In genomic region chr10:116521424-116522305, GRCh38 we compare ENCODE assay signal across 9 cellular contexts. TPM values are rescaled to one million over a fixed set of nuclear protein-coding genes. Genes with fewer than 3 reads are reported as not detected.
A peak's percentile ranks its signal among the peaks of the same experiment; 100 is the strongest.
DNase-seq lines count a peak whose midpoint lies in the region; ATAC-seq, FAIRE-seq and TF ChIP-seq lines count a peak whose summit lies in the region.
"Had no signal": no experiment of that assay in that cellular context is flagged by ENCODE, and none has a peak within 500 bp of the region (broad histone marks: within the 10 kb centered on the region; RNA-seq: fewer than 3 reads in every experiment).

No MANE protein-coding gene starts in this region.

- H3K4me1 Mint-ChIP-seq in activated CD4-positive, alpha-beta T cell treated with anti-CD3 and anti-CD28 coated beads for 36 hours: no peaks in the 10 kb centered on the region
- no peaks in the 10 kb centered on the region for H3K4me1 Mint-ChIP-seq in GM23338

- H3K4me3 Mint-ChIP-seq in activated CD4-positive, alpha-beta T cell treated with anti-CD3 and anti-CD28 coated beads for 36 hours: no peak overlapping the region
- H3K4me3 Mint-ChIP-seq in GM23338: no peak overlapping the region

- H3K27ac ChIP-seq in GM23338 (ENCODE audit: low read depth) (no peak overlapping the region), K562 (ENCODE audit: extremely low read depth, low read depth, low read length) (no peak overlapping the region), HepG2 (ENCODE audit: extremely low read length, insufficient read depth, low read length) (no peak overlapping the region)

- no peaks in the 10 kb centered on the region for H3F3A ChIP-seq in GM23338 (replicated peaks; ENCODE audit: low read depth)

- no TSS peak for BruUV-seq in K562 (replicated peaks; lab: Mats Ljungman, UMichigan)
- no TSS peak for BruUV-seq in HepG2 (replicated peaks; lab: Mats Ljungman, UMichigan)

- H2AFZ ChIP-seq in GM23338 (no peak overlapping the region), K562 (ENCODE audit: low read depth, low read length) (no peak overlapping the region), HepG2 (ENCODE audit: low read length) (no peak overlapping the region)

- peak; percentile 66 to 93 for TF ChIP-seq CTCF in GM23338 (conservative IDR thresholded peaks at IDR 0.05; ENCODE audit: low read depth in 2 of 2)
- TF ChIP-seq CTCF in K562 (IDR thresholded peaks at IDR 0.05 in 2 of 3, conservative IDR thresholded peaks at IDR 0.05 in 1 of 3; ENCODE audit: insufficient read depth in 2 of 3, low read depth in 1 of 3, low read length in 3 of 3): peak in 2 of 3 experiments; percentile 14 to 61; a peak in 4 of 6 replicates
- peak; percentile 49 for TF ChIP-seq CTCF in HepG2 (CRISPR knock-in tag; IDR thresholded peaks at IDR 0.05)

- H3K36me3 Mint-ChIP-seq in activated CD4-positive, alpha-beta T cell treated with anti-CD3 and anti-CD28 coated beads for 36 hours (ENCODE audit: low read depth): no peaks in the 10 kb centered on the region
- H3K36me3 Mint-ChIP-seq in GM23338 (ENCODE audit: low read depth): no peaks in the 10 kb centered on the region

- intact Hi-C loops in activated CD4-positive, alpha-beta T cell treated with anti-CD3 and anti-CD28 coated beads for 36 hours (cut with DNase I, micrococcal nuclease): loop anchor here in 1 of 2 experiments (1.0 kb wide), 1 partner anchor 77 kb away; no protein-coding TSS in a partner anchor
- intact Hi-C loops in K562 (cut with micrococcal nuclease) (loop anchor here (1.0 kb wide), 1 partner anchor 77 kb away; no protein-coding TSS in a partner anchor), HepG2 (cut with micrococcal nuclease; ENCODE audit: unreplicated experiment) (loop anchor here (2.0 kb wide), 1 partner anchor 51 kb away; no protein-coding TSS in a partner anchor)

- in situ Hi-C loops in K562 (cut with MboI): no loop called here
- in situ Hi-C loops in HepG2 (cut with HindIII; ENCODE audit: extremely low pct_ligation_motif_present, low pct_unique_long_range_greater_than_20kb): no loop called here

- TF ChIP-seq EP300 in K562 (IDR thresholded peaks at IDR 0.05; ENCODE audit: low read length) (no peak), HepG2 (IDR thresholded peaks at IDR 0.05; ENCODE audit: low read depth in 2 of 2, low read length in 2 of 2) (no peak), HepG2 (CRISPR knock-in tag; IDR thresholded peaks at IDR 0.05; ENCODE audit: borderline replicate concordance) (no peak)

- no peak for TF ChIP-seq POLR2A in K562 (conservative IDR thresholded peaks at IDR 0.05)
- no peak for TF ChIP-seq POLR2A in HepG2 (IDR thresholded peaks at IDR 0.05; ENCODE audit: insufficient read depth in 1 of 2, low read depth in 2 of 2, low read length in 2 of 2)

- no peaks in the 10 kb centered on the region for H3K9me1 ChIP-seq in K562 (ENCODE audit: control insufficient read depth, insufficient read depth, low read length)

- DNase-seq in activated CD4-positive, alpha-beta T cell treated with anti-CD3 and anti-CD28 coated beads for 36 hours: peak; percentile 47
- no peak for DNase-seq in activated CD4-positive, alpha-beta T cell treated with anti-CD3 and anti-CD28 coated beads, Interleukin-2, amount 50 U/mL, for 4 hours
- peak; percentile 72 for DNase-seq in GM23338 (ENCODE audit: low spot score)
- DNase-seq in NAMALWA (ENCODE audit: low spot score): peak; percentile 64
- peak; percentile 13 to 33 (median 24) for DNase-seq in K562 (ENCODE audit: extremely low read depth in 1 of 4, low spot score in 3 of 4)
- peak; percentile 28 for DNase-seq in HepG2 (ENCODE audit: low spot score)
- DNase-seq in urothelium cell line (ENCODE audit: low spot score): peak; percentile 29
- no peak for DNase-seq in NCI-H1930 (lab: John Stamatoyannopoulos, UW)

- no peaks in the 10 kb centered on the region for H3K9me3 Mint-ChIP-seq in activated CD4-positive, alpha-beta T cell treated with anti-CD3 and anti-CD28 coated beads for 36 hours (ENCODE audit: low read depth)
- no peaks in the 10 kb centered on the region for H3K9me3 Mint-ChIP-seq in GM23338

- H3K9me2 ChIP-seq in GM23338 (ENCODE audit: insufficient read depth): no peaks in the 10 kb centered on the region; the same call in 1 of the 2 replicates

- H3K36me3 ChIP-seq in GM23338 (ENCODE audit: insufficient read depth) (no peaks in the 10 kb centered on the region), K562 (ENCODE audit: control insufficient read depth, insufficient read depth, low read length) (no peaks in the 10 kb centered on the region), HepG2 (replicated peaks in 1 of 2; ENCODE audit: control insufficient read depth in 1 of 2, insufficient read depth in 2 of 2, low read length in 2 of 2) (no peaks in the 10 kb centered on the region)

- ATAC-seq in activated CD4-positive, alpha-beta T cell treated with anti-CD3 and anti-CD28 coated beads for 36 hours: no peak
- ATAC-seq in GM23338 (peak; percentile 27; the same call in 1 of the 3 replicates), K562 (no peak), HepG2 (no peak)

- no peak overlapping the region for H3K27ac Mint-ChIP-seq in activated CD4-positive, alpha-beta T cell treated with anti-CD3 and anti-CD28 coated beads for 36 hours
- no peak overlapping the region for H3K27ac Mint-ChIP-seq in GM23338

- H3K9me3 ChIP-seq in K562 (replicated peaks; ENCODE audit: control insufficient read depth, insufficient read depth, low read depth, low read length) (no peaks in the 10 kb centered on the region), HepG2 (ENCODE audit: low read length) (no peaks in the 10 kb centered on the region)

- POLR2A ChIA-PET in activated CD4-positive, alpha-beta T cell treated with anti-CD3 and anti-CD28 coated beads for 36 hours (lab: Charles Lee): no interaction called here
- POLR2A ChIA-PET in K562 (lab: Yijun Ruan, JAX): no interaction called here
- POLR2A ChIA-PET in HepG2 (lab: Yijun Ruan, JAX): no interaction called here

- H3K27me3 Mint-ChIP-seq in activated CD4-positive, alpha-beta T cell treated with anti-CD3 and anti-CD28 coated beads for 36 hours: peaks cover 4% of the 10 kb centered on the region
- H3K27me3 Mint-ChIP-seq in GM23338 (ENCODE audit: insufficient read depth, low read depth, poor library complexity): no peaks in the 10 kb centered on the region

- H3K79me2 ChIP-seq in GM23338 (replicated peaks; ENCODE audit: insufficient read depth) (no peaks in the 10 kb centered on the region), K562 (ENCODE audit: control insufficient read depth, insufficient read depth, low read length) (no peaks in the 10 kb centered on the region), HepG2 (ENCODE audit: insufficient read depth, low read length) (no peaks in the 10 kb centered on the region)

- peak; percentile 30 to 32 for TF ChIP-seq RAD21 in K562 (CRISPR knock-in tag; conservative IDR thresholded peaks at IDR 0.05 in 1 of 2, IDR thresholded peaks at IDR 0.05 in 1 of 2)
- no peak for TF ChIP-seq RAD21 in HepG2 (CRISPR knock-in tag; IDR thresholded peaks at IDR 0.05)

- FAIRE-seq in K562 (lab: Jason Lieb, UNC): no peak
- no peak for FAIRE-seq in HepG2 (lab: Jason Lieb, UNC)
- no peak for FAIRE-seq in urothelium cell line (lab: Jason Lieb, UNC)
- FAIRE-seq: GM18507 had no signal

- CTCF ChIA-PET in activated CD4-positive, alpha-beta T cell treated with anti-CD3 and anti-CD28 coated beads for 36 hours (lab: Charles Lee): interaction anchor here (0.6 to 2.0 kb wide), 9 partner anchors 9 to 266 kb away, joined by 3 to 7 read pairs (median 4); no protein-coding TSS in a partner anchor
- CTCF ChIA-PET in K562 (lab: Yijun Ruan, JAX; ENCODE audit: low intra/inter-chr PET ratio) (interaction anchor here (0.9 to 1.3 kb wide), 2 partner anchors 51 to 77 kb away, joined by 3 to 8 read pairs; no protein-coding TSS in a partner anchor), HepG2 (lab: Yijun Ruan, JAX; ENCODE audit: low intra/inter-chr PET ratio, low total read pairs) (interaction anchor here (0.8 kb wide), 1 partner anchor 78 kb away, joined by 3 read pairs; no protein-coding TSS in a partner anchor)

- H3K4me2 ChIP-seq in GM23338: no peak overlapping the region
- no peak overlapping the region for H3K4me2 ChIP-seq in K562 (ENCODE audit: insufficient read depth, low read length)
- H3K4me2 ChIP-seq in HepG2 (ENCODE audit: low read depth, low read length): no peak overlapping the region

- no peaks in the 10 kb centered on the region for H3K27me3 ChIP-seq in GM23338 (ENCODE audit: insufficient read depth)
- H3K27me3 ChIP-seq in K562 (ENCODE audit: control insufficient read depth in 2 of 2, insufficient read depth in 2 of 2, low read length in 2 of 2): no peaks in the 10 kb centered on the region
- H3K27me3 ChIP-seq in HepG2 (ENCODE audit: control insufficient read depth in 1 of 2, insufficient read depth in 2 of 2, low read length in 2 of 2): no peaks in the 10 kb centered on the region; a peak in 1 of 5 replicates

- under 1% methylated on average over 10 of the region's 10 CpGs for WGBS in K562 (ENCODE audit: insufficient coverage, low coverage, missing lambda C conversion rate)
- WGBS in HepG2 (ENCODE audit: low lambda C conversion rate): 2% methylated on average over 10 of the region's 10 CpGs

- H3K4me3 ChIP-seq in GM23338 (no peak overlapping the region), K562 (no peak overlapping the region), HepG2 (replicated peaks in 1 of 3; ENCODE audit: insufficient read depth in 1 of 3, low read depth in 2 of 3, low read length in 3 of 3) (no peak overlapping the region)

- H4K20me1 ChIP-seq in GM23338 (replicated peaks; ENCODE audit: insufficient read depth) (no peaks in the 10 kb centered on the region), K562 (replicated peaks; ENCODE audit: control insufficient read depth, insufficient read depth, low read length) (no peaks in the 10 kb centered on the region), HepG2 (ENCODE audit: insufficient read depth, low read length) (no peaks in the 10 kb centered on the region)

- H3K4me1 ChIP-seq in GM23338 (ENCODE audit: insufficient read depth) (no peaks in the 10 kb centered on the region), K562 (replicated peaks in 1 of 2; ENCODE audit: control insufficient read depth in 2 of 2, insufficient read depth in 2 of 2, low read length in 2 of 2) (no peaks in the 10 kb centered on the region), HepG2 (ENCODE audit: insufficient read depth, low read length) (no peaks in the 10 kb centered on the region)

- no peak overlapping the region for H3K9ac ChIP-seq in K562 (ENCODE audit: insufficient read depth in 1 of 2, low read depth in 2 of 2, low read length in 2 of 2)
- H3K9ac ChIP-seq in HepG2 (ENCODE audit: insufficient read depth, low read depth, low read length): no peak overlapping the region

RNA-seq across cellular contexts. Expression of gene PNLIP, which starts 24.1 kb away (rescaled TPM):
- not detected for total RNA-seq in activated CD4-positive, alpha-beta T cell treated with anti-CD3 and anti-CD28 coated beads for 36 hours
- not detected in 2 replicates for total RNA-seq in GM23338 (2014; rRNA removed; shearing (Covaris generic))
- polyA plus RNA-seq in GM23338 (2016; fragmentation: Nextera tagmentation; extraction: Ambion mirVana) (not detected in 2 replicates), K562 (2011; rRNA removed) (not detected in 2 replicates), K562 (2014; fragmentation: Illumina TruSeq; extraction: Trizol) (not detected in 2 replicates), K562 (2014; fragmentation: Nextera tagmentation; extraction: Ambion mirVana) (not detected), K562 (2014; rRNA removed) (not detected in 2 replicates), HepG2 (2011; rRNA removed) (not detected in 2 replicates)
- total RNA-seq in K562 (2011; cell fraction: chromatin; rRNA removed; ENCODE audit: low replicate concordance): not detected in 2 replicates
- total RNA-seq in K562 (2011; cell fraction: nucleolus; rRNA removed): not detected in 2 replicates
- not detected in 2 replicates for total RNA-seq in K562 (2011; cell fraction: nucleoplasm; rRNA removed)
- total RNA-seq in K562 (2014; rRNA removed) (not detected in 2 replicates), K562 (2014; rRNA removed; fragmentation: Illumina TruSeq; extraction: Trizol) (not detected in 2 replicates), K562 (2015; rRNA removed; fragmentation: Illumina TruSeq; extraction: Trizol) (not detected in 2 replicates), K562 (2021) (0.69 and 1.1 TPM in 2 replicates), HepG2 (2016; rRNA removed; fragmentation: Illumina TruSeq; extraction: Trizol) (not detected in 2 replicates)
- not detected in 2 replicates for polyA plus RNA-seq in K562 (2011; cell fraction: cytosol; rRNA removed)
- polyA plus RNA-seq in K562 (2011; cell fraction: nucleus; rRNA removed): not detected in 2 replicates
- polyA plus RNA-seq in K562 (2012): not detected in 2 replicates
- not detected in 2 replicates for polyA minus RNA-seq in K562 (2011; rRNA and poly(A)+ RNA removed)
- not detected in 2 replicates for polyA minus RNA-seq in K562 (2011; cell fraction: cytosol; rRNA and poly(A)+ RNA removed)
- not detected in 2 replicates for polyA minus RNA-seq in K562 (2011; cell fraction: nucleus; rRNA and poly(A)+ RNA removed)
- not detected in 2 replicates for total RNA-seq in HepG2 (2016; cell fraction: cytosol; rRNA removed; fragmentation: Illumina TruSeq; extraction: Trizol; ENCODE audit: low read depth)
- total RNA-seq in HepG2 (2016; cell fraction: insoluble cytoplasmic fraction; rRNA removed; fragmentation: Illumina TruSeq; extraction: Trizol): not detected in 2 replicates
- not detected in 2 replicates for total RNA-seq in HepG2 (2016; cell fraction: membrane; rRNA removed; fragmentation: Illumina TruSeq; extraction: Trizol)
- not detected in 2 replicates for total RNA-seq in HepG2 (2016; cell fraction: nucleus; rRNA removed; fragmentation: Illumina TruSeq; extraction: Trizol)
- polyA plus RNA-seq in HepG2 (2011; cell fraction: cytosol; rRNA removed): not detected in 2 replicates
- polyA plus RNA-seq in HepG2 (2011; cell fraction: nucleus; rRNA removed): not detected in 2 replicates
- polyA plus RNA-seq in HepG2 (2012): not detected in 2 replicates
- not detected in 2 replicates for polyA plus RNA-seq in HepG2 (2016; cell fraction: cytosol; fragmentation: Illumina TruSeq; extraction: Trizol; ENCODE audit: low read depth)
- not detected in 2 replicates for polyA plus RNA-seq in HepG2 (2016; cell fraction: insoluble cytoplasmic fraction; fragmentation: Illumina TruSeq; extraction: Trizol; ENCODE audit: low read depth)
- polyA plus RNA-seq in HepG2 (2016; cell fraction: membrane; fragmentation: Illumina TruSeq; extraction: Trizol; ENCODE audit: low read depth): not detected in 2 replicates
- not detected in 2 replicates for polyA plus RNA-seq in HepG2 (2016; cell fraction: nucleus; fragmentation: Illumina TruSeq; extraction: Trizol; ENCODE audit: insufficient read depth, low read depth)
- polyA minus RNA-seq in HepG2 (2011; rRNA and poly(A)+ RNA removed; ENCODE audit: low replicate concordance): not detected in 2 replicates
- not detected in 2 replicates for polyA minus RNA-seq in HepG2 (2011; cell fraction: cytosol; rRNA and poly(A)+ RNA removed)
- polyA minus RNA-seq in HepG2 (2011; cell fraction: nucleus; rRNA and poly(A)+ RNA removed): not detected in 2 replicates

Comparison
In these comparisons a context has a peak if more than half of its experiments do, and no peak if none do; other contexts are left out.
1. DNase-seq: peak in activated CD4-positive, alpha-beta T cell treated with anti-CD3 and anti-CD28 coated beads for 36 hours (single experiment), GM23338 (single experiment), NAMALWA (single experiment), K562 (4 of 4), HepG2 (single experiment) and urothelium cell line (single experiment); none in activated CD4-positive, alpha-beta T cell treated with anti-CD3 and anti-CD28 coated beads, Interleukin-2, amount 50 U/mL, for 4 hours (0 of 2) and NCI-H1930 (0 of 2).
2. Peak in every context shown above with its lines, with median percentiles within 50 percentile points of each other: CTCF ChIP-seq.